ENCODE assay signal across 11 cellular contexts in genomic region chr4:13992975-13993495, GRCh38.
"Had no signal": no experiment of that assay in that cellular context is flagged by ENCODE, and none has a peak within 500 bp of the region (broad histone marks: within the 10 kb centered on the region; RNA-seq: fewer than 3 reads in every experiment).

No MANE protein-coding gene starts in this region.

- H3K27me3 ChIP-seq: ascending aorta, breast epithelium, neural progenitor cell, pancreas had no signal

- H3K9ac ChIP-seq: neural progenitor cell had no signal

- H3K9me3 ChIP-seq: ascending aorta, breast epithelium, pancreas had no signal

- H3K4me1 ChIP-seq: neural progenitor cell had no signal

- DNase-seq: activated naive CD4-positive, alpha-beta T cell treated with Interleukin-2 at 50 U/mL for 16 hours; activated T-cell treated with anti-CD3 and anti-CD28 coated beads for 4 hours; mesendoderm; pancreas; retina; stimulated activated CD4-positive, alpha-beta T cell treated with anti-CD3 and anti-CD28 coated beads, Interleukin-2, amount 100 ng/mL, for 48 hours; SW 1271 had no signal

- H3K36me3 ChIP-seq: ascending aorta, breast epithelium, neural progenitor cell, pancreas had no signal

- H3K4me3 ChIP-seq: ascending aorta, breast epithelium, neural progenitor cell, pancreas had no signal

- H3K4me2 ChIP-seq: neural progenitor cell had no signal

- H3K27ac ChIP-seq: ascending aorta, breast epithelium, epithelial cell of prostate, neural progenitor cell, pancreas had no signal

- H2AFZ ChIP-seq: neural progenitor cell had no signal
